In the genomic region with DNA sequence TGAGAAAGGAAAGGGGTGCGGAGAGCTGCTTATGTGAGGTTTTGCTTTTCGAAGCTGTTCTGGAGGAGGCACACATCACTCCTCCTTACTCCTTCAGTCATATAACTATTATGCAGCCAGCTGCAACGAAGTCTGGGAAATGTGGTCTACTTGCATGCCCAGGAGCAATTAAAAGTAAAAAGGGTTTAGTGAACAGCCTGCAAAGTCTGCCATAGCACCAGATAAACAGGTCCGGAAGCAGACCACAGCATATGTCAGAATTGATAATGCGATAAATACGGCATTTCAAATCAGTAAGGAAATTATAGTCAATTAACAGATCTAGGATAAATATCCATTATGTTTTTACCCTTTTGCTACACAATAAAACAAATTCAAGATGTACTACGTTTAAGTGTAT, we compare ENCODE assay signal across 35 cellular contexts.
"Had no signal": no experiment of that assay in that cellular context is flagged by ENCODE, and none has a peak within 500 bp of the region (broad histone marks: within the 10 kb centered on the region; RNA-seq: fewer than 3 reads in every experiment).

No MANE protein-coding gene starts in this region.

- FAIRE-seq: astrocyte, RCC 7860, TTC549 had no signal

- H3K36me3 ChIP-seq: adrenal gland, breast epithelium had no signal

- H3K4me3 ChIP-seq: adrenal gland, body of pancreas, breast epithelium, PC-9 had no signal

- H3K9ac ChIP-seq: KMS-11 had no signal

- ATAC-seq: activated CD4-positive, alpha-beta T cell treated with anti-CD3 and anti-CD28 coated beads for 36 hours; activated CD4-positive, CD25-positive, alpha-beta regulatory T cell treated with anti-CD3 and anti-CD28 coated beads, Interleukin-2, amount 50 U/mL, for 24 hours; activated CD8-positive, alpha-beta T cell treated with anti-CD3 and anti-CD28 coated beads, Interleukin-2, amount 10 ng/mL, durations not matched to agents 7 days and 5 days; activated naive CD4-positive, alpha-beta T cell treated with anti-CD3 and anti-CD28 coated beads, Interleukin-2, amount 50 U/mL, for 72 hours; body of pancreas; Right ventricle myocardium inferior; WTC11 had no signal

- H3K4me1 ChIP-seq: adrenal gland, body of pancreas, breast epithelium had no signal

- DNase-seq: activated CD4-positive, alpha-beta T cell treated with anti-CD3 and anti-CD28 coated beads for 36 hours; activated CD4-positive, alpha-beta T cell treated with anti-CD3 and anti-CD28 coated beads, Interleukin-2, amount 10 ng/mL, durations not matched to agents 7 days and 5 days; activated CD4-positive, alpha-beta T cell treated with anti-CD3 and anti-CD28 coated beads, Interleukin-2, amount 50 U/mL, for 48 hours; activated CD8-positive, alpha-beta T cell treated with anti-CD3 and anti-CD28 coated beads, Interleukin-2, amount 10 ng/mL, durations not matched to agents 7 days and 5 days; activated gamma-delta T cell treated with Interleukin-2 at 50 U/mL for 16 hours; activated naive CD4-positive, alpha-beta T cell treated with anti-CD3 and anti-CD28 coated beads for 36 hours; activated T-cell treated with anti-CD3 and anti-CD28 coated beads, Interleukin-2, amount 50 U/mL, for 24 hours; adrenal gland; body of pancreas; MM.1S; MV-4-11; NCI-H1092; NCI-H146; NCI-H187; NCI-H2029 treated with DMSO at 0.1 percent for 48 hours; NCI-H2107; NCI-H2171 treated with DMSO at 0.1 percent for 48 hours; NCI-H2227 treated with DMSO at 0.1 percent for 48 hours; NCI-H446; NCI-H510A treated with DMSO at 0.1 percent for 48 hours; NCI-H526 treated with DMSO at 0.1 percent for 48 hours; NCI-H774; PC-9; SIG-M5; T1000 had no signal

- H3K4me2 ChIP-seq: KMS-11, PC-9 had no signal

- H3K27ac ChIP-seq: adrenal gland, body of pancreas, breast epithelium, KMS-11, PC-9, RWPE1 had no signal

- H3K27me3 ChIP-seq: adrenal gland, body of pancreas, breast epithelium had no signal

- H3K9me3 ChIP-seq: adrenal gland, breast epithelium had no signal

- H2AFZ ChIP-seq: PC-9 had no signal
